Comparison of ENCODE assay signal across 33 cellular contexts in the genomic region with DNA sequence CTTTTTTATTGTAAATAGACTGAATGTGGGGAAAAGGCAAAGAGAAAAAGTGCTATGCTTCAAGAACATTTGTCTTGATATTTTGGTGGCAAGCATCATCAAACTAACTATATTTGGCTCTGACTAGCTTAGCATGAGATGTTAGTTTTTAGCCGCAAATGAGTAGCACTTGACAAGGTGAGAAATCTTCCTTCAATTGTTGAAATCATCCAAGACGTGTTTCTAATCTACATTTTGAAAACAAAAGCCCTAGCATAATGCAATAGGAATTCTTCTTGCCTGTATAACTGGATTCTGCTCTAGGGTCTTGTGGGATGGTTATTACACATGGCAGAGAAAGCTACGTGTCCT.
DNase-seq lines count a peak whose midpoint lies in the region; ATAC-seq, FAIRE-seq and TF ChIP-seq lines count a peak whose summit lies in the region.
"Had no signal": no experiment of that assay in that cellular context is flagged by ENCODE, and none has a peak within 500 bp of the region (broad histone marks: within the 10 kb centered on the region; RNA-seq: fewer than 3 reads in every experiment).

No MANE protein-coding gene starts in this region.

- in situ Hi-C loops in HepG2 (cut with HindIII; ENCODE audit: extremely low pct_ligation_motif_present, low pct_unique_long_range_greater_than_20kb) (no loop called here), KBM-7 (cut with MboI; ENCODE audit: low pct_unique_long_range_greater_than_20kb, low sequenced_read_pairs) (no loop called here)

- H4K20me1 ChIP-seq in HepG2 (ENCODE audit: insufficient read depth, low read length), result no peaks in the 10 kb centered on the region

- H3K4me1 ChIP-seq in right atrium auricular region (peaks cover 0 to 64% of the 10 kb centered on the region in 2 donors), HepG2 (ENCODE audit: insufficient read depth, low read length) (peaks cover 69% of the 10 kb centered on the region)
- H3K4me1 ChIP-seq in CD8-positive, alpha-beta T cell (ENCODE audit: insufficient read depth, low read length), result no peaks in the 10 kb centered on the region
- H3K4me1 ChIP-seq: SJSA1, uterus had no signal

- peak overlapping the region; percentile 39 to 59 for H3K27ac ChIP-seq in right atrium auricular region
- H3K27ac ChIP-seq in HepG2 (ENCODE audit: extremely low read length, insufficient read depth, low read length), result no peak overlapping the region
- no peak overlapping the region for H3K27ac ChIP-seq in CD8-positive, alpha-beta T cell (ENCODE audit: low read depth, low read length)
- H3K27ac ChIP-seq: neutrophil, SJSA1, suprapubic skin, uterus had no signal

- TF ChIP-seq RAD21 in HepG2 (CRISPR knock-in tag; IDR thresholded peaks at IDR 0.05), result no peak

- CTCF ChIA-PET in HepG2 (lab: Yijun Ruan, JAX; ENCODE audit: low intra/inter-chr PET ratio, low total read pairs), result no interaction called here
- CTCF ChIA-PET in activated CD4-positive, alpha-beta memory T cell treated with anti-CD3 and anti-CD28 coated beads for 36 hours (lab: Charles Lee), result no interaction called here
- CTCF ChIA-PET in CD8-positive, alpha-beta T cell (lab: Charles Lee), result no interaction called here

- ATAC-seq in Right ventricle myocardium inferior (no peak), HepG2 (no peak)
- ATAC-seq in CD8-positive, alpha-beta T cell, result no peak
- ATAC-seq: HCT116; left colon; stimulated activated memory B cell treated with anti-CD40 and anti-IgM and Interleukin-4, amounts not matched to agents 10 μg/mL and 1 μg/mL and 100 μg/mL, for 72 hours had no signal

- no peak for FAIRE-seq in HepG2 (lab: Jason Lieb, UNC)
- FAIRE-seq: A204.1, endometrium, frontal cortex had no signal

- H3K4me2 ChIP-seq in HepG2 (ENCODE audit: low read depth, low read length), result no peak overlapping the region

- TF ChIP-seq EP300 in HepG2 (IDR thresholded peaks at IDR 0.05; ENCODE audit: low read depth in 2 of 2, low read length in 2 of 2) (no peak), HepG2 (CRISPR knock-in tag; IDR thresholded peaks at IDR 0.05; ENCODE audit: borderline replicate concordance) (no peak)

- intact Hi-C loops in Right ventricle myocardium inferior (cut with DNase I) (loop anchor here (5.0 kb wide), 1 partner anchor 58 kb away; no protein-coding TSS in a partner anchor), HepG2 (cut with micrococcal nuclease; ENCODE audit: unreplicated experiment) (no loop called here)
- intact Hi-C loops in activated CD4-positive, alpha-beta memory T cell treated with anti-CD3 and anti-CD28 coated beads for 36 hours (cut with micrococcal nuclease), result no loop called here
- intact Hi-C loops in CD8-positive, alpha-beta T cell (cut with DNase I, micrococcal nuclease), result no loop called here

- no peak overlapping the region for H3K27ac Mint-ChIP-seq in activated CD4-positive, alpha-beta memory T cell treated with anti-CD3 and anti-CD28 coated beads for 36 hours
- H3K27ac Mint-ChIP-seq in CD8-positive, alpha-beta T cell, result no peak overlapping the region
- H3K27ac Mint-ChIP-seq: activated naive CD8-positive, alpha-beta T cell treated with anti-CD3 and anti-CD28 coated beads for 36 hours; CD14-positive monocyte; mesothelial cell of epicardium; naive B cell; stimulated activated memory B cell treated with anti-CD40 and anti-IgM and Interleukin-4, amounts not matched to agents 10 μg/mL and 1 μg/mL and 100 μg/mL, for 72 hours had no signal

- no peak for DNase-seq in right atrium auricular region (ENCODE audit: low spot score)
- DNase-seq in Right ventricle myocardium inferior (ENCODE audit: missing footprints), result no peak
- no peak for DNase-seq in HepG2 (ENCODE audit: low spot score)
- peak; percentile 72 for DNase-seq in renal cortical epithelial cell (ENCODE audit: low read depth)
- no peak for DNase-seq in NK-92 treated with Interleukin-12 subunit alpha and Interleukin-12 subunit beta, amount 100 ng/mL, for 24 hours (lab: John Stamatoyannopoulos, UW)
- no peak for DNase-seq in activated CD4-positive, alpha-beta memory T cell treated with anti-CD3 and anti-CD28 coated beads for 36 hours
- no peak for DNase-seq in KBM-7
- DNase-seq in CD8-positive, alpha-beta T cell, result no peak
- DNase-seq: activated CD4-positive, alpha-beta T cell treated with anti-CD3 and anti-CD28 coated beads for 48 hours; activated effector memory CD4-positive, alpha-beta T cell treated with anti-CD3 and anti-CD28 coated beads, Interleukin-2, amount 50 U/mL, for 16 hours; activated naive CD8-positive, alpha-beta T cell treated with anti-CD3 and anti-CD28 coated beads for 36 hours; activated T-cell treated with anti-CD3 and anti-CD28 coated beads, Interleukin-2, amount 50 U/mL, for 1 hour; aorta; DND-41; GF-D8; hypothalamus; IMR-90; left colon; naive B cell; NCI-H146; NCI-H226; T1000; uterus had no signal

- H3K9me3 ChIP-seq in right atrium auricular region, result no peaks in the 10 kb centered on the region
- no peaks in the 10 kb centered on the region for H3K9me3 ChIP-seq in HepG2 (ENCODE audit: low read length)
- H3K9me3 ChIP-seq in CD8-positive, alpha-beta T cell (ENCODE audit: low read length), result no peaks in the 10 kb centered on the region
- H3K9me3 ChIP-seq: neutrophil, SJSA1, suprapubic skin, uterus had no signal

- BruUV-seq in HepG2 (replicated peaks; lab: Mats Ljungman, UMichigan), result no TSS peak

- no peak overlapping the region for H3K9ac ChIP-seq in HepG2 (ENCODE audit: insufficient read depth, low read depth, low read length)

- TF ChIP-seq POLR2A in HepG2 (IDR thresholded peaks at IDR 0.05; ENCODE audit: insufficient read depth in 1 of 2, low read depth in 2 of 2, low read length in 2 of 2), result no peak

- 94% methylated on average over 3 of the region's 3 CpGs for WGBS in HepG2 (ENCODE audit: low lambda C conversion rate)

- H3K79me2 ChIP-seq in HepG2 (ENCODE audit: insufficient read depth, low read length), result peaks cover 7% of the 10 kb centered on the region

- no peaks in the 10 kb centered on the region for H3K9me3 Mint-ChIP-seq in activated CD4-positive, alpha-beta memory T cell treated with anti-CD3 and anti-CD28 coated beads for 36 hours
- no peaks in the 10 kb centered on the region for H3K9me3 Mint-ChIP-seq in CD8-positive, alpha-beta T cell
- H3K9me3 Mint-ChIP-seq: activated naive CD8-positive, alpha-beta T cell treated with anti-CD3 and anti-CD28 coated beads for 36 hours; mesothelial cell of epicardium; stimulated activated memory B cell treated with anti-CD40 and anti-IgM and Interleukin-4, amounts not matched to agents 10 μg/mL and 1 μg/mL and 100 μg/mL, for 72 hours had no signal

- H3K4me1 Mint-ChIP-seq in activated CD4-positive, alpha-beta memory T cell treated with anti-CD3 and anti-CD28 coated beads for 36 hours (ENCODE audit: low read depth), result no peaks in the 10 kb centered on the region
- no peaks in the 10 kb centered on the region for H3K4me1 Mint-ChIP-seq in CD8-positive, alpha-beta T cell (ENCODE audit: low read depth)
- H3K4me1 Mint-ChIP-seq: activated naive CD8-positive, alpha-beta T cell treated with anti-CD3 and anti-CD28 coated beads for 36 hours; naive B cell had no signal

- peaks cover under 1% of the 10 kb centered on the region for H3K27me3 Mint-ChIP-seq in activated CD4-positive, alpha-beta memory T cell treated with anti-CD3 and anti-CD28 coated beads for 36 hours
- H3K27me3 Mint-ChIP-seq in CD8-positive, alpha-beta T cell (ENCODE audit: low read depth), result no peaks in the 10 kb centered on the region

- no peak overlapping the region for H2AFZ ChIP-seq in HepG2 (ENCODE audit: low read length)

- H3K4me3 Mint-ChIP-seq in activated CD4-positive, alpha-beta memory T cell treated with anti-CD3 and anti-CD28 coated beads for 36 hours, result no peak overlapping the region
- H3K4me3 Mint-ChIP-seq in CD8-positive, alpha-beta T cell, result no peak overlapping the region
- H3K4me3 Mint-ChIP-seq: activated naive CD8-positive, alpha-beta T cell treated with anti-CD3 and anti-CD28 coated beads for 36 hours; CD14-positive monocyte; mesothelial cell of epicardium; naive B cell; stimulated activated memory B cell treated with anti-CD40 and anti-IgM and Interleukin-4, amounts not matched to agents 10 μg/mL and 1 μg/mL and 100 μg/mL, for 72 hours had no signal

- POLR2A ChIA-PET in HepG2 (lab: Yijun Ruan, JAX), result no interaction called here
- POLR2A ChIA-PET in activated CD4-positive, alpha-beta memory T cell treated with anti-CD3 and anti-CD28 coated beads for 36 hours (lab: Charles Lee), result no interaction called here
- POLR2A ChIA-PET in CD8-positive, alpha-beta T cell (lab: Charles Lee), result no interaction called here

- no peaks in the 10 kb centered on the region for H3K36me3 ChIP-seq in right atrium auricular region
- no peaks in the 10 kb centered on the region for H3K36me3 ChIP-seq in HepG2 (replicated peaks in 1 of 2; ENCODE audit: control insufficient read depth in 1 of 2, insufficient read depth in 2 of 2, low read length in 2 of 2)
- no peaks in the 10 kb centered on the region for H3K36me3 ChIP-seq in CD8-positive, alpha-beta T cell (ENCODE audit: insufficient read depth, low read length)
- H3K36me3 ChIP-seq: neutrophil, SJSA1, suprapubic skin, uterus had no signal

- H3K4me3 ChIP-seq in right atrium auricular region (no peak overlapping the region), HepG2 (replicated peaks in 1 of 3; ENCODE audit: insufficient read depth in 1 of 3, low read depth in 2 of 3, low read length in 3 of 3) (no peak overlapping the region)
- H3K4me3 ChIP-seq in CD8-positive, alpha-beta T cell (ENCODE audit: low read depth, low read length), result no peak overlapping the region
- H3K4me3 ChIP-seq: SJSA1, suprapubic skin, uterus had no signal

- H3K27me3 ChIP-seq in right atrium auricular region, result no peaks in the 10 kb centered on the region
- H3K27me3 ChIP-seq in HepG2 (ENCODE audit: control insufficient read depth in 1 of 2, insufficient read depth in 2 of 2, low read length in 2 of 2), result no peaks in the 10 kb centered on the region
- no peaks in the 10 kb centered on the region for H3K27me3 ChIP-seq in CD8-positive, alpha-beta T cell (ENCODE audit: insufficient read depth, low read length)
- H3K27me3 ChIP-seq: SJSA1, suprapubic skin, uterus had no signal

- H3K36me3 Mint-ChIP-seq in activated CD4-positive, alpha-beta memory T cell treated with anti-CD3 and anti-CD28 coated beads for 36 hours, result no peaks in the 10 kb centered on the region
- H3K36me3 Mint-ChIP-seq in CD8-positive, alpha-beta T cell, result no peaks in the 10 kb centered on the region
- H3K36me3 Mint-ChIP-seq: activated naive CD8-positive, alpha-beta T cell treated with anti-CD3 and anti-CD28 coated beads for 36 hours; CD14-positive monocyte; mesothelial cell of epicardium; naive B cell; stimulated activated memory B cell treated with anti-CD40 and anti-IgM and Interleukin-4, amounts not matched to agents 10 μg/mL and 1 μg/mL and 100 μg/mL, for 72 hours had no signal

- TF ChIP-seq CTCF in right atrium auricular region (IDR thresholded peaks at IDR 0.05), result no peak
- no peak for TF ChIP-seq CTCF in HepG2 (CRISPR knock-in tag; IDR thresholded peaks at IDR 0.05)
- no peak for TF ChIP-seq CTCF in CD8-positive, alpha-beta T cell (IDR thresholded peaks at IDR 0.05)

Comparison
In these comparisons a context has a peak if more than half of its experiments do, and no peak if none do; other contexts are left out.
1. H3K27ac ChIP-seq: peak in right atrium auricular region (2 of 2); none in HepG2 (single experiment) and CD8-positive, alpha-beta T cell (single experiment).